In the genomic region with DNA sequence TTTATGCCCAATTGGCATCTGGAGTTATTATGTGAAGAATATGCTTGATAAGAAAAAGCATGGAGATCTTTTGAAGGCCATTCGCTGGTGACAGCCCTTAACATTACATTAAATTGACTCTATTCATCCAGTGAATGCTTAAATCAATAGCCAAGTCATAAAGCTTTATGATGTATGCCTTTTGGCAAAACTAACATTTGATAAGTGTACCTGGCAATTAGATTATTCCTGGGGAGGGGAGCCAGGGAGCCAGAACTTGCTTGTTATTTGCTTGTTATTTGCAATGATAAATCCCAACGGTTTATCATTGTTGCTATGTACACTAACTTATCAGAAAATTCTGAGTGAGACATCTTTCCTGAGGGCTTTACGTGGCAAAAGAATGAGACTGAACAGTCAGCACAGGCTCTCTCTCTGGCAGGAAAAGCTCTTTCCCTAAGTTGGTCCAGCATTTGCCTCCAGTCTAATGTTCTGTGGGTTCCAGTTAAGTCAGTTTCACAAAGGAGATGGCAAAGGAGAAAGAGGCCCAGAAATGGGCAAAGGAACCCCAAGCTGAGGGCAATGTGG, we compare ENCODE assay signal across 17 cellular contexts. TPM values are rescaled to one million over a fixed set of nuclear protein-coding genes. Genes with fewer than 3 reads are reported as not detected.
DNase-seq lines count a peak whose midpoint lies in the region; ATAC-seq, FAIRE-seq and TF ChIP-seq lines count a peak whose summit lies in the region.
"Had no signal": no experiment of that assay in that cellular context is flagged by ENCODE, and none has a peak within 500 bp of the region (broad histone marks: within the 10 kb centered on the region; RNA-seq: fewer than 3 reads in every experiment).

No MANE protein-coding gene starts in this region.

- WGBS in K562 (ENCODE audit: insufficient coverage, low coverage, missing lambda C conversion rate): 23% methylated on average over 3 of the region's 3 CpGs
- WGBS in mesenchymal stem cell: 41% methylated on average over 2 of the region's 3 CpGs

- no peak for TF ChIP-seq EP300 in K562 (IDR thresholded peaks at IDR 0.05; ENCODE audit: low read length)

- in situ Hi-C loops in K562 (cut with MboI): no loop called here

- CTCF ChIA-PET in K562 (lab: Yijun Ruan, JAX; ENCODE audit: low intra/inter-chr PET ratio): no interaction called here
- CTCF ChIA-PET in activated naive CD4-positive, alpha-beta T cell treated with anti-CD3 and anti-CD28 coated beads, Interleukin-2, amount 10 ng/mL, durations not matched to agents 7 days and 5 days (lab: Charles Lee): no interaction called here

- no peak for TF ChIP-seq RAD21 in K562 (CRISPR knock-in tag; conservative IDR thresholded peaks at IDR 0.05 in 1 of 2, IDR thresholded peaks at IDR 0.05 in 1 of 2)

- H3K27me3 ChIP-seq in K562 (ENCODE audit: control insufficient read depth in 2 of 2, insufficient read depth in 2 of 2, low read length in 2 of 2) (no peaks in the 10 kb centered on the region), mesenchymal stem cell (ENCODE audit: control insufficient read depth in 1 of 2, insufficient read depth in 1 of 2, low read length in 2 of 2) (no peaks in the 10 kb centered on the region)
- H3K27me3 ChIP-seq: adrenal gland, esophagus muscularis mucosa had no signal

- H3K18ac ChIP-seq in mesenchymal stem cell (ENCODE audit: low read depth in 1 of 2, low read length in 2 of 2): peak overlapping the region in 1 of 2 experiments; percentile 76

- H3K9ac ChIP-seq in K562 (ENCODE audit: insufficient read depth in 1 of 2, low read depth in 2 of 2, low read length in 2 of 2) (no peak overlapping the region), mesenchymal stem cell (ENCODE audit: low read length) (peak overlapping the region; percentile 80)
- H3K9ac ChIP-seq: KMS-11 had no signal

- H3K4me1 Mint-ChIP-seq in activated naive CD4-positive, alpha-beta T cell treated with anti-CD3 and anti-CD28 coated beads, Interleukin-2, amount 10 ng/mL, durations not matched to agents 7 days and 5 days: no peaks in the 10 kb centered on the region

- no peak overlapping the region for H2BK120ac ChIP-seq in mesenchymal stem cell (ENCODE audit: low read depth, low read length)

- H4K20me1 ChIP-seq in K562 (replicated peaks; ENCODE audit: control insufficient read depth, insufficient read depth, low read length): no peaks in the 10 kb centered on the region

- TF ChIP-seq POLR2A in K562 (conservative IDR thresholded peaks at IDR 0.05): no peak

- no peak overlapping the region for H2BK15ac ChIP-seq in mesenchymal stem cell (ENCODE audit: low read depth, poor library complexity, severe bottlenecking)

- H3K27ac ChIP-seq in K562 (ENCODE audit: extremely low read depth, low read depth, low read length) (no peak overlapping the region), mesenchymal stem cell (ENCODE audit: low read length, poor library complexity, severe bottlenecking) (no peak overlapping the region)
- H3K27ac ChIP-seq: adrenal gland, esophagus muscularis mucosa, HL-60, KMS-11, left ventricle myocardium inferior had no signal

- TF ChIP-seq CTCF in K562 (IDR thresholded peaks at IDR 0.05 in 2 of 3, conservative IDR thresholded peaks at IDR 0.05 in 1 of 3; ENCODE audit: insufficient read depth in 2 of 3, low read depth in 1 of 3, low read length in 3 of 3) (no peak), D721Med (IDR thresholded peaks at IDR 0.05; ENCODE audit: insufficient read depth, missing control alignments) (no peak)

- DNase-seq in EL (peak; percentile 75), NCI-H69 (lab: John Stamatoyannopoulos, UW) (peak; percentile 74), K562 (ENCODE audit: extremely low read depth in 1 of 4, low spot score in 3 of 4) (no peak), mesenchymal stem cell (peak; percentile 69), HK-2 (ENCODE audit: unreplicated experiment) (no peak), SW480 (ENCODE audit: low spot score) (no peak), D721Med (ENCODE audit: insufficient read length, low spot score) (no peak)
- no peak for DNase-seq in activated naive CD4-positive, alpha-beta T cell treated with anti-CD3 and anti-CD28 coated beads, Interleukin-2, amount 10 ng/mL, durations not matched to agents 7 days and 5 days
- DNase-seq: activated CD4-positive, alpha-beta memory T cell treated with anti-CD3 and anti-CD28 coated beads for 36 hours; dermis blood vessel endothelial cell; left ventricle myocardium inferior; substantia nigra had no signal

- FAIRE-seq in K562 (lab: Jason Lieb, UNC) (no peak), D721Med (lab: Jason Lieb, UNC) (no peak)
- FAIRE-seq: GM12891 had no signal

- H3K14ac ChIP-seq in mesenchymal stem cell (ENCODE audit: low read length in 2 of 2): no peak overlapping the region

- H3K4ac ChIP-seq in mesenchymal stem cell (ENCODE audit: low read depth in 1 of 2, low read length in 2 of 2): no peak overlapping the region

- no TSS peak for BruUV-seq in K562 (replicated peaks; lab: Mats Ljungman, UMichigan)

- no peak overlapping the region for H2AK5ac ChIP-seq in mesenchymal stem cell (ENCODE audit: low read length, severe bottlenecking)

- peaks cover 1% of the 10 kb centered on the region for H3K36me3 Mint-ChIP-seq in activated naive CD4-positive, alpha-beta T cell treated with anti-CD3 and anti-CD28 coated beads, Interleukin-2, amount 10 ng/mL, durations not matched to agents 7 days and 5 days

- no peak overlapping the region for H3K23ac ChIP-seq in mesenchymal stem cell (ENCODE audit: low read length in 2 of 2)

- no peak overlapping the region for H4K91ac ChIP-seq in mesenchymal stem cell (ENCODE audit: low read length)

- no peaks in the 10 kb centered on the region for H3K79me1 ChIP-seq in mesenchymal stem cell (replicated peaks; ENCODE audit: low read length, poor library complexity, severe bottlenecking)

- H3K27ac Mint-ChIP-seq in activated naive CD4-positive, alpha-beta T cell treated with anti-CD3 and anti-CD28 coated beads, Interleukin-2, amount 10 ng/mL, durations not matched to agents 7 days and 5 days: no peak overlapping the region
- H3K27ac Mint-ChIP-seq: activated CD4-positive, alpha-beta memory T cell treated with anti-CD3 and anti-CD28 coated beads for 36 hours had no signal

- H3K79me2 ChIP-seq in K562 (ENCODE audit: control insufficient read depth, insufficient read depth, low read length): no peaks in the 10 kb centered on the region

- no peak overlapping the region for H3K4me2 ChIP-seq in K562 (ENCODE audit: insufficient read depth, low read length)
- H3K4me2 ChIP-seq in mesenchymal stem cell (ENCODE audit: low read length, poor library complexity, severe bottlenecking): no peak overlapping the region
- H3K4me2 ChIP-seq: KMS-11 had no signal

- H3K27me3 Mint-ChIP-seq in activated naive CD4-positive, alpha-beta T cell treated with anti-CD3 and anti-CD28 coated beads, Interleukin-2, amount 10 ng/mL, durations not matched to agents 7 days and 5 days: no peaks in the 10 kb centered on the region
- H3K27me3 Mint-ChIP-seq: activated CD4-positive, alpha-beta memory T cell treated with anti-CD3 and anti-CD28 coated beads for 36 hours had no signal

- H3K4me3 ChIP-seq in K562: no peak overlapping the region
- no peak overlapping the region for H3K4me3 ChIP-seq in mesenchymal stem cell (ENCODE audit: insufficient read depth in 1 of 2, low read depth in 1 of 2, low read length in 2 of 2)
- H3K4me3 ChIP-seq: adrenal gland, esophagus muscularis mucosa, left ventricle myocardium inferior had no signal

- H3K4me3 Mint-ChIP-seq in activated naive CD4-positive, alpha-beta T cell treated with anti-CD3 and anti-CD28 coated beads, Interleukin-2, amount 10 ng/mL, durations not matched to agents 7 days and 5 days: no peak overlapping the region
- H3K4me3 Mint-ChIP-seq: activated CD4-positive, alpha-beta memory T cell treated with anti-CD3 and anti-CD28 coated beads for 36 hours had no signal

- H3K4me1 ChIP-seq in K562 (replicated peaks in 1 of 2; ENCODE audit: control insufficient read depth in 2 of 2, insufficient read depth in 2 of 2, low read length in 2 of 2): no peaks in the 10 kb centered on the region; a peak in 1 of 5 replicates
- no peaks in the 10 kb centered on the region for H3K4me1 ChIP-seq in mesenchymal stem cell (ENCODE audit: control insufficient read depth, insufficient read depth, low read depth, low read length)
- H3K4me1 ChIP-seq: left ventricle myocardium inferior had no signal

- no peak overlapping the region for H4K8ac ChIP-seq in mesenchymal stem cell (ENCODE audit: low read length)

- intact Hi-C loops in K562 (cut with micrococcal nuclease): no loop called here

- no peak overlapping the region for H2BK5ac ChIP-seq in mesenchymal stem cell (ENCODE audit: low read depth, low read length, poor library complexity, severe bottlenecking)

- H3K36me3 ChIP-seq in K562 (ENCODE audit: control insufficient read depth, insufficient read depth, low read length) (no peaks in the 10 kb centered on the region), mesenchymal stem cell (ENCODE audit: control insufficient read depth in 1 of 2, insufficient read depth in 2 of 2, low read depth in 1 of 2, low read length in 2 of 2) (no peaks in the 10 kb centered on the region)
- H3K36me3 ChIP-seq: adrenal gland, esophagus muscularis mucosa, left ventricle myocardium inferior had no signal

- ATAC-seq in K562: no peak

- no peak overlapping the region for H2BK12ac ChIP-seq in mesenchymal stem cell (ENCODE audit: low read length in 2 of 2)

- no peaks in the 10 kb centered on the region for H3K9me1 ChIP-seq in K562 (ENCODE audit: control insufficient read depth, insufficient read depth, low read length)

- H3K9me3 ChIP-seq in K562 (replicated peaks; ENCODE audit: control insufficient read depth, insufficient read depth, low read depth, low read length) (no peaks in the 10 kb centered on the region), mesenchymal stem cell (ENCODE audit: control insufficient read depth, low read length) (peaks cover 4% of the 10 kb centered on the region)
- H3K9me3 ChIP-seq: adrenal gland, esophagus muscularis mucosa had no signal

- POLR2A ChIA-PET in K562 (lab: Yijun Ruan, JAX): no interaction called here

- H3K9me3 Mint-ChIP-seq in activated naive CD4-positive, alpha-beta T cell treated with anti-CD3 and anti-CD28 coated beads, Interleukin-2, amount 10 ng/mL, durations not matched to agents 7 days and 5 days: no peaks in the 10 kb centered on the region
- H3K9me3 Mint-ChIP-seq: activated CD4-positive, alpha-beta memory T cell treated with anti-CD3 and anti-CD28 coated beads for 36 hours had no signal

- H2AFZ ChIP-seq in K562 (ENCODE audit: low read depth, low read length): no peak overlapping the region
- no peak overlapping the region for H2AFZ ChIP-seq in mesenchymal stem cell (ENCODE audit: low read depth, low read length)

RNA-seq across cellular contexts. Expression of gene FBN1, which starts 35.8 kb away (rescaled TPM):
- total RNA-seq in K562 (2011; cell fraction: chromatin; rRNA removed; ENCODE audit: low replicate concordance): 1.00 and 3.4 TPM in 2 replicates
- 0.50 and 0.79 TPM in 2 replicates for total RNA-seq in K562 (2011; cell fraction: nucleolus; rRNA removed)
- total RNA-seq in K562 (2011; cell fraction: nucleoplasm; rRNA removed): 1.3 and 2.4 TPM in 2 replicates
- total RNA-seq in K562 (2014; rRNA removed): 0.41 TPM in 2 replicates
- 0.89 and 1.2 TPM in 2 replicates for total RNA-seq in K562 (2014; rRNA removed; fragmentation: Illumina TruSeq; extraction: Trizol)
- total RNA-seq in K562 (2015; rRNA removed; fragmentation: Illumina TruSeq; extraction: Trizol): 0.83 and 1.1 TPM in 2 replicates
- 0.86 and 1.0 TPM in 2 replicates for total RNA-seq in K562 (2021)
- polyA plus RNA-seq in K562 (2011; rRNA removed): 0.31 and 0.77 TPM in 2 replicates
- 0.12 and 0.59 TPM in 2 replicates for polyA plus RNA-seq in K562 (2011; cell fraction: cytosol; rRNA removed)
- polyA plus RNA-seq in K562 (2011; cell fraction: nucleus; rRNA removed): 0.98 and 2.2 TPM in 2 replicates
- 0.27 and 0.32 TPM in 2 replicates for polyA plus RNA-seq in K562 (2012)
- 0.48 and 0.76 TPM in 2 replicates for polyA plus RNA-seq in K562 (2014; fragmentation: Illumina TruSeq; extraction: Trizol)
- polyA plus RNA-seq in K562 (2014; fragmentation: Nextera tagmentation; extraction: Ambion mirVana): under 1 TPM; 0.15 to 0.32 TPM
- 0.60 and 1.0 TPM in 2 replicates for polyA plus RNA-seq in K562 (2014; rRNA removed)
- polyA minus RNA-seq in K562 (2011; rRNA and poly(A)+ RNA removed): 1.5 and 2.1 TPM in 2 replicates
- polyA minus RNA-seq in K562 (2011; cell fraction: cytosol; rRNA and poly(A)+ RNA removed): 0.18 and 0.29 TPM in 2 replicates
- 1.5 and 4.7 TPM in 2 replicates for polyA minus RNA-seq in K562 (2011; cell fraction: nucleus; rRNA and poly(A)+ RNA removed)
- polyA plus RNA-seq in mesenchymal stem cell (2013, experiment 1 of 2): 170 TPM
- polyA plus RNA-seq in mesenchymal stem cell (2013, experiment 2 of 2): 151 TPM

Comparison
In these comparisons a context has a peak if more than half of its experiments do, and no peak if none do; other contexts are left out.
1. DNase-seq: peak in EL (single experiment), NCI-H69 (single experiment) and mesenchymal stem cell (single experiment); none in K562 (0 of 4), HK-2 (single experiment), activated naive CD4-positive, alpha-beta T cell treated with anti-CD3 and anti-CD28 coated beads, Interleukin-2, amount 10 ng/mL, durations not matched to agents 7 days and 5 days (single experiment), SW480 (single experiment) and D721Med (single experiment).